In the genomic region with DNA sequence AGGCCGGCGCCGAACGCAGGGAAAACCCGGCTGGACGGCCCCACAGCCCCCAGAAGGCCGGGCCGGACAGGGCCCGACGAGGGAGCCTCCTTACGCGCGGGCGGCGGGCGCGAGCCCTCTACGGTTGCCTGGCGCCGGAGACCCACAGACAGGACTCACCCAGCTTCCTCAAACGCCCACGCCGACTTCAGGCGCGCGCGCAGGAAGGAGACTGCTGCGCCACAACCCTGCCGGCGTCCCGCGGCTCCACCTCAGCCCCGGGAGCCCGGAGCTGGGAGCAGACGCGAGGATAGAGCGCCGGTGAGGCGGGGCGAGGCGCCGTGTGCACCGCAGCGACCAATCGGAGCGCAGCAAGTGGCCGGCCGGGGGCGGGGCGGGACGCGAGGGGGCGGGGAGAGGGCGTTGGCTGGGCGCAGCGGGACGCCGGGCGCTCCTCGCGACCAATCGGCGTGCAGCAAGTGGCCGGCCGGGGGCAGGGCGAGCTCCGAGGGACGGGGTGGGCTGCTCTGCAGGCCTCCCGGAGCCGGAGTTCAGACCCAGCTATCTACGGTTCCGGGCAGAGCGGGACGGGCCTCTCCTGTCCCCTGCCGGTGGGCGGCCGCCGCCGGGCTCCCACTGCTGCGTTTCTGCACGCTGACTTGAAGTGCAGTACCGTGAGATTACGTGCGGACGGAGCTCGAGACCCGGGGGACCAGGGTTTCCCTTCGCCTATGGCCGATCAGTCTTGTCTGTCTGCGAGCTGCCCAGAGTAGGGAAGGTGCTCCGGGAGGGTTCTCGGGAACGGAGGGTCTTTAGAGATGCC, we compare ENCODE assay signal across 1 cellular context.
TF ChIP-seq lines count a peak whose summit lies in the region.

A gene (minus strand): TSS at position 296 of the 802 bp plus-strand sequence. CDS start 11,089 bp downstream, outside the sequence.

TF ChIP-seq in K562, 482 proteins besides CTCF, POLR2A, EP300 and RAD21 (continued from another document and continues in another):
- TF ChIP-seq SMC3 (conservative IDR thresholded peaks at IDR 0.05; ENCODE audit: insufficient read depth, low read depth, low read length) (peak; percentile 46; the same call in 1 of the 2 replicates), RCOR1 (IDR thresholded peaks at IDR 0.05; ENCODE audit: borderline replicate concordance in 1 of 2, low read depth in 2 of 2, low read length in 2 of 2) (peak in 1 of 2 experiments; percentile 56; a peak in 1 of 4 replicates), MYC (IDR thresholded peaks at IDR 0.05; ENCODE audit: low read depth, low read length) (peak; percentile 56), MYC (CRISPR knock-in tag; IDR thresholded peaks at IDR 0.05; ENCODE audit: borderline replicate concordance, low read depth) (no peak), SAFB (IDR thresholded peaks at IDR 0.05; ENCODE audit: borderline replicate concordance, low read depth, low read length) (peak; percentile 65; the same call in 1 of the 2 replicates), FUS (optimal IDR thresholded peaks at IDR 0.05; ENCODE audit: low read depth, low read length) (peak; percentile 88), GABPB1 (CRISPR knock-in tag; IDR thresholded peaks at IDR 0.05) (peak; percentile 86), IRF2 (CRISPR knock-in tag; IDR thresholded peaks at IDR 0.05) (no peak), LEF1 (IDR thresholded peaks at IDR 0.05) (0 out of 2 replicates have a peak, but pooled peaks have one; percentile 14), NBN (IDR thresholded peaks at IDR 0.05; ENCODE audit: low read depth) (peak; percentile 40; the same call in 1 of the 2 replicates), ZKSCAN1 (IDR thresholded peaks at IDR 0.05; ENCODE audit: low read depth, low read length) (peak; percentile 5; the same call in 1 of the 2 replicates), HDAC1 (IDR thresholded peaks at IDR 0.05) (peak in 1 of 2 experiments; percentile 56; a peak in 3 of 4 replicates), TOE1 (IDR thresholded peaks at IDR 0.05; ENCODE audit: borderline replicate concordance) (peak; percentile 69; the same call in 1 of the 2 replicates), TOE1 (CRISPR knock-in tag; IDR thresholded peaks at IDR 0.05; ENCODE audit: borderline replicate concordance, low read depth) (no peak), ATF7 (IDR thresholded peaks at IDR 0.05) (peak; percentile 81), TAF7 (tag; IDR thresholded peaks at IDR 0.05) (peak; percentile 90), TRIM24 (IDR thresholded peaks at IDR 0.05) (peak in 1 of 2 experiments; percentile 70; a peak in 2 of 4 replicates), TEAD1 (CRISPR knock-in tag; IDR thresholded peaks at IDR 0.05) (no peak; a peak in 1 of 4 replicates), RB1 (IDR thresholded peaks at IDR 0.05; ENCODE audit: low read depth) (peak; percentile 73), HNRNPLL (IDR thresholded peaks at IDR 0.05; ENCODE audit: low read depth, low read length, poor library complexity, severe bottlenecking) (peak; percentile 70), JUN (IDR thresholded peaks at IDR 0.05; ENCODE audit: borderline replicate concordance, low read depth, low read length) (peak; percentile 51; the same call in 1 of the 2 replicates), JUN (CRISPR knock-in tag; IDR thresholded peaks at IDR 0.05; ENCODE audit: borderline replicate concordance) (no peak), SMAD4 (CRISPR knock-in tag; conservative IDR thresholded peaks at IDR 0.05) (peak; percentile 91), NEUROD1 (IDR thresholded peaks at IDR 0.05; ENCODE audit: borderline replicate concordance, low read depth, low read length, partially characterized antibody) (peak; percentile 51), PHF21A (IDR thresholded peaks at IDR 0.05; ENCODE audit: borderline replicate concordance, low read depth) (peak; percentile 88; the same call in 1 of the 2 replicates), RBM25 (IDR thresholded peaks at IDR 0.05; ENCODE audit: low read depth, low read length, severe bottlenecking) (peak; percentile 79), FOXP1 (CRISPR knock-in tag; IDR thresholded peaks at IDR 0.05) (no peak; the same call in 1 of the 2 replicates), CREB1 (IDR thresholded peaks at IDR 0.05) (peak; percentile 83), CREB1 (CRISPR knock-in tag; IDR thresholded peaks at IDR 0.05) (peak; percentile 82), MAFG (tag; conservative IDR thresholded peaks at IDR 0.05) (no peak), CCNT2 (IDR thresholded peaks at IDR 0.05; ENCODE audit: borderline replicate concordance, extremely low read depth, insufficient read length, low read depth, low read length) (peak; percentile 78), ZNF75A (CRISPR knock-in tag; IDR thresholded peaks at IDR 0.05) (no peak), ZNF197 (CRISPR knock-in tag; IDR thresholded peaks at IDR 0.05; ENCODE audit: low read depth) (no peak), RBFOX2 (IDR thresholded peaks at IDR 0.05; ENCODE audit: low read depth, low read length) (peak; percentile 95), RFX1 (IDR thresholded peaks at IDR 0.05) (no peak), ZNF445 (CRISPR knock-in tag; IDR thresholded peaks at IDR 0.05; ENCODE audit: low read depth) (no peak), CTBP1 (IDR thresholded peaks at IDR 0.05; ENCODE audit: borderline replicate concordance) (peak; percentile 84), TCF7 (IDR thresholded peaks at IDR 0.05; ENCODE audit: borderline replicate concordance) (peak; percentile 48; the same call in 1 of the 2 replicates), MTF1 (CRISPR knock-in tag; IDR thresholded peaks at IDR 0.05; ENCODE audit: borderline replicate concordance) (0 out of 2 replicates have a peak, but pooled peaks have one; percentile 14), KDM4B (IDR thresholded peaks at IDR 0.05; ENCODE audit: borderline replicate concordance in 2 of 2, low read depth in 1 of 2) (peak in 1 of 2 experiments; percentile 49; a peak in 1 of 4 replicates), CAMTA2 (CRISPR knock-in tag; conservative IDR thresholded peaks at IDR 0.05) (0 out of 2 replicates have a peak, but pooled peaks have one; percentile 37), L3MBTL2 (IDR thresholded peaks at IDR 0.05) (peak; percentile 70), CBFA2T3 (IDR thresholded peaks at IDR 0.05) (no peak), CC2D1A (IDR thresholded peaks at IDR 0.05) (peak; percentile 29; the same call in 1 of the 2 replicates), ZBTB1 (CRISPR knock-in tag; IDR thresholded peaks at IDR 0.05; ENCODE audit: borderline replicate concordance, low read depth) (peak; percentile 78), ELF2 (CRISPR knock-in tag; IDR thresholded peaks at IDR 0.05) (peak; percentile 60; the same call in 1 of the 2 replicates), NR1H2 (CRISPR knock-in tag; IDR thresholded peaks at IDR 0.05) (peak; percentile 61; the same call in 1 of the 2 replicates), POLR2H (tag; IDR thresholded peaks at IDR 0.05; ENCODE audit: low read depth) (peak; percentile 85)
- TF ChIP-seq, protein P1, sequence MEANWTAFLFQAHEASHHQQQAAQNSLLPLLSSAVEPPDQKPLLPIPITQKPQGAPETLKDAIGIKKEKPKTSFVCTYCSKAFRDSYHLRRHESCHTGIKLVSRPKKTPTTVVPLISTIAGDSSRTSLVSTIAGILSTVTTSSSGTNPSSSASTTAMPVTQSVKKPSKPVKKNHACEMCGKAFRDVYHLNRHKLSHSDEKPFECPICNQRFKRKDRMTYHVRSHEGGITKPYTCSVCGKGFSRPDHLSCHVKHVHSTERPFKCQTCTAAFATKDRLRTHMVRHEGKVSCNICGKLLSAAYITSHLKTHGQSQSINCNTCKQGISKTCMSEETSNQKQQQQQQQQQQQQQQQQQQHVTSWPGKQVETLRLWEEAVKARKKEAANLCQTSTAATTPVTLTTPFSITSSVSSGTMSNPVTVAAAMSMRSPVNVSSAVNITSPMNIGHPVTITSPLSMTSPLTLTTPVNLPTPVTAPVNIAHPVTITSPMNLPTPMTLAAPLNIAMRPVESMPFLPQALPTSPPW (CRISPR knock-in tag; IDR thresholded peaks at IDR 0.05) = peak; percentile 86
- TF ChIP-seq, protein P2, sequence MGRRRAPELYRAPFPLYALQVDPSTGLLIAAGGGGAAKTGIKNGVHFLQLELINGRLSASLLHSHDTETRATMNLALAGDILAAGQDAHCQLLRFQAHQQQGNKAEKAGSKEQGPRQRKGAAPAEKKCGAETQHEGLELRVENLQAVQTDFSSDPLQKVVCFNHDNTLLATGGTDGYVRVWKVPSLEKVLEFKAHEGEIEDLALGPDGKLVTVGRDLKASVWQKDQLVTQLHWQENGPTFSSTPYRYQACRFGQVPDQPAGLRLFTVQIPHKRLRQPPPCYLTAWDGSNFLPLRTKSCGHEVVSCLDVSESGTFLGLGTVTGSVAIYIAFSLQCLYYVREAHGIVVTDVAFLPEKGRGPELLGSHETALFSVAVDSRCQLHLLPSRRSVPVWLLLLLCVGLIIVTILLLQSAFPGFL (CRISPR knock-in tag; IDR thresholded peaks at IDR 0.05) = 0 out of 2 replicates have a peak, but pooled peaks have one; percentile 58
- TF ChIP-seq, protein P3, sequence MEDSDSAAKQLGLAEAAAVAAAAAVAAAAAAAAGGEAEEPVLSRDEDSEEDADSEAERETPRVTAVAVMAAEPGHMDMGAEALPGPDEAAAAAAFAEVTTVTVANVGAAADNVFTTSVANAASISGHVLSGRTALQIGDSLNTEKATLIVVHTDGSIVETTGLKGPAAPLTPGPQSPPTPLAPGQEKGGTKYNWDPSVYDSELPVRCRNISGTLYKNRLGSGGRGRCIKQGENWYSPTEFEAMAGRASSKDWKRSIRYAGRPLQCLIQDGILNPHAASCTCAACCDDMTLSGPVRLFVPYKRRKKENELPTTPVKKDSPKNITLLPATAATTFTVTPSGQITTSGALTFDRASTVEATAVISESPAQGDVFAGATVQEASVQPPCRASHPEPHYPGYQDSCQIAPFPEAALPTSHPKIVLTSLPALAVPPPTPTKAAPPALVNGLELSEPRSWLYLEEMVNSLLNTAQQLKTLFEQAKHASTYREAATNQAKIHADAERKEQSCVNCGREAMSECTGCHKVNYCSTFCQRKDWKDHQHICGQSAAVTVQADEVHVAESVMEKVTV (CRISPR knock-in tag; IDR thresholded peaks at IDR 0.05) = peak; percentile 43; the same call in 1 of the 2 replicates
- TF ChIP-seq, protein P4, sequence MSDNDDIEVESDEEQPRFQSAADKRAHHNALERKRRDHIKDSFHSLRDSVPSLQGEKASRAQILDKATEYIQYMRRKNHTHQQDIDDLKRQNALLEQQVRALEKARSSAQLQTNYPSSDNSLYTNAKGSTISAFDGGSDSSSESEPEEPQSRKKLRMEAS (CRISPR knock-in tag; IDR thresholded peaks at IDR 0.05) = peak; percentile 68
- TF ChIP-seq, protein P5, sequence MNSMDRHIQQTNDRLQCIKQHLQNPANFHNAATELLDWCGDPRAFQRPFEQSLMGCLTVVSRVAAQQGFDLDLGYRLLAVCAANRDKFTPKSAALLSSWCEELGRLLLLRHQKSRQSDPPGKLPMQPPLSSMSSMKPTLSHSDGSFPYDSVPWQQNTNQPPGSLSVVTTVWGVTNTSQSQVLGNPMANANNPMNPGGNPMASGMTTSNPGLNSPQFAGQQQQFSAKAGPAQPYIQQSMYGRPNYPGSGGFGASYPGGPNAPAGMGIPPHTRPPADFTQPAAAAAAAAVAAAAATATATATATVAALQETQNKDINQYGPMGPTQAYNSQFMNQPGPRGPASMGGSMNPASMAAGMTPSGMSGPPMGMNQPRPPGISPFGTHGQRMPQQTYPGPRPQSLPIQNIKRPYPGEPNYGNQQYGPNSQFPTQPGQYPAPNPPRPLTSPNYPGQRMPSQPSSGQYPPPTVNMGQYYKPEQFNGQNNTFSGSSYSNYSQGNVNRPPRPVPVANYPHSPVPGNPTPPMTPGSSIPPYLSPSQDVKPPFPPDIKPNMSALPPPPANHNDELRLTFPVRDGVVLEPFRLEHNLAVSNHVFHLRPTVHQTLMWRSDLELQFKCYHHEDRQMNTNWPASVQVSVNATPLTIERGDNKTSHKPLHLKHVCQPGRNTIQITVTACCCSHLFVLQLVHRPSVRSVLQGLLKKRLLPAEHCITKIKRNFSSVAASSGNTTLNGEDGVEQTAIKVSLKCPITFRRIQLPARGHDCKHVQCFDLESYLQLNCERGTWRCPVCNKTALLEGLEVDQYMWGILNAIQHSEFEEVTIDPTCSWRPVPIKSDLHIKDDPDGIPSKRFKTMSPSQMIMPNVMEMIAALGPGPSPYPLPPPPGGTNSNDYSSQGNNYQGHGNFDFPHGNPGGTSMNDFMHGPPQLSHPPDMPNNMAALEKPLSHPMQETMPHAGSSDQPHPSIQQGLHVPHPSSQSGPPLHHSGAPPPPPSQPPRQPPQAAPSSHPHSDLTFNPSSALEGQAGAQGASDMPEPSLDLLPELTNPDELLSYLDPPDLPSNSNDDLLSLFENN (IDR thresholded peaks at IDR 0.05; ENCODE audit: low read depth in 2 of 2, low read length in 2 of 2) = peak in 1 of 2 experiments; percentile 21; a peak in 1 of 4 replicates
- TF ChIP-seq, protein P6, sequence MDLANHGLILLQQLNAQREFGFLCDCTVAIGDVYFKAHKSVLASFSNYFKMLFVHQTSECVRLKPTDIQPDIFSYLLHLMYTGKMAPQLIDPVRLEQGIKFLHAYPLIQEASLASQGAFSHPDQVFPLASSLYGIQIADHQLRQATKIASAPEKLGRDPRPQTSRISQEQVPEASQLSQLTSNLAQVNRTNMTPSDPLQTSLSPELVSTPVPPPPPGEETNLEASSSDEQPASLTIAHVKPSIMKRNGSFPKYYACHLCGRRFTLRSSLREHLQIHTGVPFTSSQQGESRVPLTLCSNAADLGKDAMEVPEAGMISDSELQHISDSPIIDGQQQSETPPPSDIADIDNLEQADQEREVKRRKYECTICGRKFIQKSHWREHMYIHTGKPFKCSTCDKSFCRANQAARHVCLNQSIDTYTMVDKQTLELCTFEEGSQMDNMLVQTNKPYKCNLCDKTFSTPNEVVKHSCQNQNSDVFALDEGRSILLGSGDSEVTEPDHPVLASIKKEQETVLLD (IDR thresholded peaks at IDR 0.05) = peak; percentile 71
- TF ChIP-seq, protein P7, sequence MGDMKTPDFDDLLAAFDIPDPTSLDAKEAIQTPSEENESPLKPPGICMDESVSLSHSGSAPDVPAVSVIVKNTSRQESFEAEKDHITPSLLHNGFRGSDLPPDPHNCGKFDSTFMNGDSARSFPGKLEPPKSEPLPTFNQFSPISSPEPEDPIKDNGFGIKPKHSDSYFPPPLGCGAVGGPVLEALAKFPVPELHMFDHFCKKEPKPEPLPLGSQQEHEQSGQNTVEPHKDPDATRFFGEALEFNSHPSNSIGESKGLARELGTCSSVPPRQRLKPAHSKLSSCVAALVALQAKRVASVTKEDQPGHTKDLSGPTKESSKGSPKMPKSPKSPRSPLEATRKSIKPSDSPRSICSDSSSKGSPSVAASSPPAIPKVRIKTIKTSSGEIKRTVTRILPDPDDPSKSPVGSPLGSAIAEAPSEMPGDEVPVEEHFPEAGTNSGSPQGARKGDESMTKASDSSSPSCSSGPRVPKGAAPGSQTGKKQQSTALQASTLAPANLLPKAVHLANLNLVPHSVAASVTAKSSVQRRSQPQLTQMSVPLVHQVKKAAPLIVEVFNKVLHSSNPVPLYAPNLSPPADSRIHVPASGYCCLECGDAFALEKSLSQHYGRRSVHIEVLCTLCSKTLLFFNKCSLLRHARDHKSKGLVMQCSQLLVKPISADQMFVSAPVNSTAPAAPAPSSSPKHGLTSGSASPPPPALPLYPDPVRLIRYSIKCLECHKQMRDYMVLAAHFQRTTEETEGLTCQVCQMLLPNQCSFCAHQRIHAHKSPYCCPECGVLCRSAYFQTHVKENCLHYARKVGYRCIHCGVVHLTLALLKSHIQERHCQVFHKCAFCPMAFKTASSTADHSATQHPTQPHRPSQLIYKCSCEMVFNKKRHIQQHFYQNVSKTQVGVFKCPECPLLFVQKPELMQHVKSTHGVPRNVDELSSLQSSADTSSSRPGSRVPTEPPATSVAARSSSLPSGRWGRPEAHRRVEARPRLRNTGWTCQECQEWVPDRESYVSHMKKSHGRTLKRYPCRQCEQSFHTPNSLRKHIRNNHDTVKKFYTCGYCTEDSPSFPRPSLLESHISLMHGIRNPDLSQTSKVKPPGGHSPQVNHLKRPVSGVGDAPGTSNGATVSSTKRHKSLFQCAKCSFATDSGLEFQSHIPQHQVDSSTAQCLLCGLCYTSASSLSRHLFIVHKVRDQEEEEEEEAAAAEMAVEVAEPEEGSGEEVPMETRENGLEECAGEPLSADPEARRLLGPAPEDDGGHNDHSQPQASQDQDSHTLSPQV (IDR thresholded peaks at IDR 0.05) = no peak
